In the genomic region with DNA sequence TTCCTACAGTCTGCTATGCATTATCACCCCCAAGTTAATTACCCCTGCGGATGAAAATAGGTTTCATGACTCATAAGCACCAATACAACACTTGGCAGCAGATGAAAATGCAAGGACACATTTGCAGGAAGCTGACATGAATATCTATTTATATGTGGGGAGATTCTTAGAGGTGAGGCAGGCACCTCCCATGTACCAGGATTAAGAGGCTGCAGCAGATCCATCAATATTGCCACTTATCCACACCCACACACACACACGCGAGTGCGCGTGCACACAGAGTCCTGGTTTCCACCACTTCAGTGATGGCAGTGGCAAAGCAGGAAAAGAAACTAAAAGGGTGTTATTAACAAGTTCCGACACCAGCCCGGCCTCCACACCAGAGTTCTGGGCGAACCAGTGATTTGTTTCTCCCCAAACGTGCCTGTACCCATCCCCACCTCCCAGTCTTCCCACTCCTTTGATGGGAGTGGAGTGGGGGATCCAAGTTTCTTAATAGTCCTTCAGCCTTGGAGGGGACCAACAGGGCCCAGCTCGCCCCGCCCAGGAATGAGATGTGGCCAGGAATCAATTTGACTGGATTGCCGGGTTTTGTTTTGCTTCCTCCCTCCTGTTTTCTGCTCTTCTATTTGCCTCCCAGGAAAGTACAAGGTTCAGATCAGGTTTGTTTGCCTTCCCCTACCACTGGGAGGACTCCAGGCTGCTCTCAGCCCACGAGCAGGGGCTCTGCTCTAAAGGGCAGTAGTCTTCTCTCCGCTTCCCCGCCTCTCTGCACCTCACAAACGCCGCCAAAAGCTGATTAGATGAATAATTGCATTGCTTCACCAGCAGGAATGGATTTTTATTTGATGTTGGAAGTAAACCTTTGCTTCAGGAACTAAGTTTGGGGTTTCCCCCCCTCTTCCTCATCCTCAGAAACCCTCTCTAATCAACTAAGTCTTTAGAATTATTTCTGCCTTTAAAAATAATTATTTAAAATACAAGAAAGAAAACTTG, we compare ENCODE assay signal across 8 cellular contexts. TPM values are rescaled to one million over a fixed set of nuclear protein-coding genes. Genes with fewer than 3 reads are reported as not detected.
DNase-seq lines count a peak whose midpoint lies in the region; ATAC-seq, FAIRE-seq and TF ChIP-seq lines count a peak whose summit lies in the region.

No MANE protein-coding gene starts in this region.

- peaks cover 24% of the 10 kb centered on the region; the same call in 2 of the 3 replicates for H3K36me3 ChIP-seq in K562 (ENCODE audit: control insufficient read depth, insufficient read depth, low read length)
- peaks cover 2 to 7% of the 10 kb centered on the region in 2 experiments for H3K36me3 ChIP-seq in keratinocyte (ENCODE audit: control insufficient read depth in 2 of 2, extremely low read depth in 1 of 2, insufficient read depth in 2 of 2, low read length in 2 of 2)

- BruUV-seq in K562 (replicated peaks; lab: Mats Ljungman, UMichigan): no TSS peak

- H3K4me1 ChIP-seq in K562 (replicated peaks in 1 of 2; ENCODE audit: control insufficient read depth in 2 of 2, insufficient read depth in 2 of 2, low read length in 2 of 2): peaks cover 21 to 47% of the 10 kb centered on the region in 2 experiments
- peaks cover 25% of the 10 kb centered on the region for H3K4me1 ChIP-seq in keratinocyte (ENCODE audit: control insufficient read depth, extremely low read depth, insufficient read depth, low read length)

- FAIRE-seq in K562 (lab: Jason Lieb, UNC) (no peak), keratinocyte (lab: Jason Lieb, UNC) (peak; percentile 78)

- CTCF ChIA-PET in K562 (lab: Yijun Ruan, JAX; ENCODE audit: low intra/inter-chr PET ratio): no interaction called here

- intact Hi-C loops in K562 (cut with micrococcal nuclease): loop anchor here (5.0 to 10.0 kb wide), 2 partner anchors 34 to 108 kb away; no protein-coding TSS in a partner anchor

- DNase-seq in ELF-1 (ENCODE audit: low read depth, low spot score): peak; percentile 77
- peak; percentile 27 for DNase-seq in NCI-H345 treated with DMSO at 0.1 percent for 48 hours (lab: John Stamatoyannopoulos, UW; ENCODE audit: unreplicated experiment)
- DNase-seq in K562 (ENCODE audit: extremely low read depth in 1 of 4, low spot score in 3 of 4): no peak
- no peak for DNase-seq in keratinocyte (ENCODE audit: low read depth, low spot score)
- DNase-seq in stimulated activated CD4-positive, alpha-beta T cell treated with anti-CD3 and anti-CD28 coated beads, Interleukin-4, amount 100 ng/mL, for 1 hour: peak; percentile 32
- DNase-seq in germinal center (ENCODE audit: low spot score): no peak
- no peak for DNase-seq in effector CD8-positive, alpha-beta T cell (lab: John Stamatoyannopoulos, UW)

- H3K4me3 ChIP-seq in K562 (no peak overlapping the region), keratinocyte (ENCODE audit: control insufficient read depth in 2 of 3, extremely low read depth in 1 of 3, insufficient read depth in 2 of 3, low read depth in 1 of 3, low read length in 3 of 3) (peak overlapping the region; percentile 7 to 82 (median 78))

- POLR2A ChIA-PET in K562 (lab: Yijun Ruan, JAX): interaction anchor here (0.5 to 1.6 kb wide), 9 partner anchors 9 to 210 kb away, joined by 3 to 10 read pairs (median 3); a partner anchor contains a TSS

- H3K27me3 ChIP-seq in K562 (ENCODE audit: control insufficient read depth in 2 of 2, insufficient read depth in 2 of 2, low read length in 2 of 2) (no peaks in the 10 kb centered on the region), keratinocyte (ENCODE audit: control insufficient read depth, extremely low read depth, insufficient read depth, low read length) (no peaks in the 10 kb centered on the region)

- H2AFZ ChIP-seq in K562 (ENCODE audit: low read depth, low read length): no peak overlapping the region
- H2AFZ ChIP-seq in keratinocyte (ENCODE audit: control insufficient read depth, low read length): no peak overlapping the region

- TF ChIP-seq POLR2A in K562 (conservative IDR thresholded peaks at IDR 0.05): no peak

- peak in 1 of 2 experiments; percentile 31; a peak in 2 of 4 replicates for TF ChIP-seq RAD21 in K562 (CRISPR knock-in tag; conservative IDR thresholded peaks at IDR 0.05 in 1 of 2, IDR thresholded peaks at IDR 0.05 in 1 of 2)

- H3K9ac ChIP-seq in K562 (ENCODE audit: insufficient read depth in 1 of 2, low read depth in 2 of 2, low read length in 2 of 2) (no peak overlapping the region), keratinocyte (ENCODE audit: control insufficient read depth, extremely low read depth, insufficient read depth, low read length) (peak overlapping the region; percentile 48)

- TF ChIP-seq CTCF in K562 (IDR thresholded peaks at IDR 0.05 in 2 of 3, conservative IDR thresholded peaks at IDR 0.05 in 1 of 3; ENCODE audit: insufficient read depth in 2 of 3, low read depth in 1 of 3, low read length in 3 of 3): peak in 1 of 3 experiments; percentile 13; a peak in 1 of 6 replicates
- peak; percentile 21 to 34 (median 25) for TF ChIP-seq CTCF in keratinocyte (optimal IDR thresholded peaks at IDR 0.05 in 1 of 3, IDR thresholded peaks at IDR 0.05 in 1 of 3, conservative IDR thresholded peaks at IDR 0.05 in 1 of 3; ENCODE audit: extremely low read depth in 1 of 3, insufficient read depth in 2 of 3, low read length in 3 of 3)

- no peak overlapping the region for H3K4me2 ChIP-seq in K562 (ENCODE audit: insufficient read depth, low read length)
- peak overlapping the region; percentile 100 for H3K4me2 ChIP-seq in keratinocyte (ENCODE audit: control insufficient read depth, extremely low read depth, insufficient read depth, low read depth, low read length)

- H3K9me3 ChIP-seq in K562 (replicated peaks; ENCODE audit: control insufficient read depth, insufficient read depth, low read depth, low read length): no peaks in the 10 kb centered on the region
- no peaks in the 10 kb centered on the region for H3K9me3 ChIP-seq in keratinocyte (ENCODE audit: control insufficient read depth, low read depth, low read length)

- in situ Hi-C loops in K562 (cut with MboI): no loop called here

- H4K20me1 ChIP-seq in K562 (replicated peaks; ENCODE audit: control insufficient read depth, insufficient read depth, low read length) (peaks cover 4% of the 10 kb centered on the region; the same call in 1 of the 2 replicates), keratinocyte (ENCODE audit: control insufficient read depth, extremely low read depth, insufficient read depth, low read length) (no peaks in the 10 kb centered on the region)

- peaks cover 5% of the 10 kb centered on the region for H3K9me1 ChIP-seq in K562 (ENCODE audit: control insufficient read depth, insufficient read depth, low read length)
- H3K9me1 ChIP-seq in keratinocyte (ENCODE audit: control insufficient read depth, extremely low read depth, insufficient read depth, low read length): no peaks in the 10 kb centered on the region

- dilution Hi-C loops in keratinocyte (cut with MboI; ENCODE audit: extremely low pct_ligation_motif_present, low sequenced_read_pairs): no loop called here

- H3K27ac ChIP-seq in K562 (ENCODE audit: extremely low read depth, low read depth, low read length) (peak overlapping the region; percentile 61; the same call in 1 of the 3 replicates), keratinocyte (ENCODE audit: control insufficient read depth, insufficient read depth, low read length) (peak overlapping the region; percentile 72)

- peaks cover 42% of the 10 kb centered on the region for H3K79me2 ChIP-seq in K562 (ENCODE audit: control insufficient read depth, insufficient read depth, low read length)
- peaks cover 36% of the 10 kb centered on the region for H3K79me2 ChIP-seq in keratinocyte (ENCODE audit: control insufficient read depth, insufficient read depth, low read length)

- TF ChIP-seq EP300 in K562 (IDR thresholded peaks at IDR 0.05; ENCODE audit: low read length): no peak

- ATAC-seq in K562: 0 out of 3 replicates have a peak, but pooled peaks have one; percentile 13
- ATAC-seq in HG02623 (IDR thresholded peaks at IDR 0.05; ENCODE audit: unreplicated experiment): no peak

- WGBS in K562 (ENCODE audit: insufficient coverage, low coverage, missing lambda C conversion rate): 52% methylated on average over 15 of the region's 17 CpGs

TF ChIP-seq in K562, 482 proteins besides CTCF, POLR2A, EP300 and RAD21 (continues in another document):
- TF ChIP-seq ZNF253 (CRISPR knock-in tag; conservative IDR thresholded peaks at IDR 0.05) (no peak), ETS2 (tag; IDR thresholded peaks at IDR 0.05; ENCODE audit: borderline replicate concordance, poor library complexity, severe bottlenecking) (no peak), GTF2E2 (tag; IDR thresholded peaks at IDR 0.05) (no peak), ZNF274 (IDR thresholded peaks at IDR 0.05; ENCODE audit: borderline replicate concordance, low read depth, low read length) (no peak), ELF2 (CRISPR knock-in tag; IDR thresholded peaks at IDR 0.05) (no peak), ZNF589 (CRISPR knock-in tag; IDR thresholded peaks at IDR 0.05; ENCODE audit: low read depth) (no peak)

RNA-seq across cellular contexts. Expression of a gene that starts 5.2 kb away (rescaled TPM):
- 1.8 and 3.8 TPM in 2 replicates for total RNA-seq in K562 (2011; cell fraction: chromatin; rRNA removed; ENCODE audit: low replicate concordance)
- total RNA-seq in K562 (2011; cell fraction: nucleolus; rRNA removed): 5.5 and 6.5 TPM in 2 replicates
- total RNA-seq in K562 (2011; cell fraction: nucleoplasm; rRNA removed): 2.5 and 3.7 TPM in 2 replicates
- 14.4 and 18.2 TPM in 2 replicates for total RNA-seq in K562 (2014; rRNA removed)
- 2.4 and 2.5 TPM in 2 replicates for total RNA-seq in K562 (2014; rRNA removed; fragmentation: Illumina TruSeq; extraction: Trizol)
- total RNA-seq in K562 (2015; rRNA removed; fragmentation: Illumina TruSeq; extraction: Trizol): 4.2 and 5.1 TPM in 2 replicates
- 21.6 and 22.1 TPM in 2 replicates for total RNA-seq in K562 (2021)
- 1.3 and 2.8 TPM in 2 replicates for polyA plus RNA-seq in K562 (2011; rRNA removed)
- polyA plus RNA-seq in K562 (2011; cell fraction: cytosol; rRNA removed): 1.7 and 4.5 TPM in 2 replicates
- polyA plus RNA-seq in K562 (2011; cell fraction: nucleus; rRNA removed): 3.2 and 4.7 TPM in 2 replicates
- 16.8 and 19.2 TPM in 2 replicates for polyA plus RNA-seq in K562 (2012)
- polyA plus RNA-seq in K562 (2014; fragmentation: Illumina TruSeq; extraction: Trizol): 2.5 and 3.6 TPM in 2 replicates
- polyA plus RNA-seq in K562 (2014; fragmentation: Nextera tagmentation; extraction: Ambion mirVana): under 1 TPM; 0.52 to 0.75 TPM
- polyA plus RNA-seq in K562 (2014; rRNA removed): 6.5 and 6.9 TPM in 2 replicates
- 2.2 TPM in 2 replicates for polyA minus RNA-seq in K562 (2011; rRNA and poly(A)+ RNA removed)
- 6.6 and 10.5 TPM in 2 replicates for polyA minus RNA-seq in K562 (2011; cell fraction: cytosol; rRNA and poly(A)+ RNA removed)
- 3.1 and 5.6 TPM in 2 replicates for polyA minus RNA-seq in K562 (2011; cell fraction: nucleus; rRNA and poly(A)+ RNA removed)
- polyA plus RNA-seq in keratinocyte: 4.2 to 6.8 TPM (median 5.6 TPM) in 3 replicates
- polyA plus RNA-seq in keratinocyte (2011; ENCODE audit: low read depth): 4.0 TPM
- 3.3 and 6.7 TPM in 2 replicates for polyA plus RNA-seq in keratinocyte (2011; cell fraction: cytosol; rRNA removed)
- polyA plus RNA-seq in keratinocyte (2011; cell fraction: nucleus; rRNA removed): 7.0 and 9.5 TPM in 2 replicates
- 9.0 and 15.9 TPM in 2 replicates for polyA plus RNA-seq in keratinocyte (2012; ENCODE audit: low replicate concordance)
- 3.6 to 8.6 TPM (median 4.1 TPM) in 3 replicates for polyA minus RNA-seq in keratinocyte
- polyA minus RNA-seq in keratinocyte (2011; cell fraction: cytosol; rRNA and poly(A)+ RNA removed): 20.3 TPM
- 11.1 and 12.7 TPM in 2 replicates for polyA minus RNA-seq in keratinocyte (2011; cell fraction: nucleus; rRNA and poly(A)+ RNA removed)

Comparison
In these comparisons a context has a peak if more than half of its experiments do, and no peak if none do; other contexts are left out.
1. DNase-seq: peak in ELF-1 (single experiment), NCI-H345 treated with DMSO at 0.1 percent for 48 hours (single experiment) and stimulated activated CD4-positive, alpha-beta T cell treated with anti-CD3 and anti-CD28 coated beads, Interleukin-4, amount 100 ng/mL, for 1 hour (single experiment); none in K562 (0 of 4), keratinocyte (single experiment), germinal center (single experiment) and effector CD8-positive, alpha-beta T cell (single experiment).